1 cellular context compared by ENCODE assay signal in genomic region chr10:63699785-63700184, GRCh38.
TF ChIP-seq lines count a peak whose summit lies in the region.

No MANE protein-coding gene starts in this region.

TF ChIP-seq in HepG2, 621 proteins besides CTCF, POLR2A, EP300 and RAD21 (continued from another document):
- TF ChIP-seq IKZF5 (CRISPR knock-in tag; IDR thresholded peaks at IDR 0.05) (no peak), CENPX (CRISPR knock-in tag; IDR thresholded peaks at IDR 0.05) (no peak), ZNF10 (CRISPR knock-in tag; IDR thresholded peaks at IDR 0.05; ENCODE audit: borderline replicate concordance, low read depth) (no peak), DBP (CRISPR knock-in tag; IDR thresholded peaks at IDR 0.05; ENCODE audit: not compliant biosample characterization) (no peak), ETV6 (CRISPR knock-in tag; conservative IDR thresholded peaks at IDR 0.05) (no peak), THAP9 (CRISPR knock-in tag; IDR thresholded peaks at IDR 0.05; ENCODE audit: borderline replicate concordance) (no peak), MEIS2 (CRISPR knock-in tag; IDR thresholded peaks at IDR 0.05) (no peak), SSRP1 (CRISPR knock-in tag; IDR thresholded peaks at IDR 0.05) (no peak), SPEN (CRISPR knock-in tag; IDR thresholded peaks at IDR 0.05; ENCODE audit: low read depth) (no peak), THRA (CRISPR knock-in tag; IDR thresholded peaks at IDR 0.05; ENCODE audit: borderline replicate concordance) (no peak)
TF ChIP-seq in HepG2: peak in this region for 0.
